Comparison of ENCODE assay signal across 8 cellular contexts in the genomic region with DNA sequence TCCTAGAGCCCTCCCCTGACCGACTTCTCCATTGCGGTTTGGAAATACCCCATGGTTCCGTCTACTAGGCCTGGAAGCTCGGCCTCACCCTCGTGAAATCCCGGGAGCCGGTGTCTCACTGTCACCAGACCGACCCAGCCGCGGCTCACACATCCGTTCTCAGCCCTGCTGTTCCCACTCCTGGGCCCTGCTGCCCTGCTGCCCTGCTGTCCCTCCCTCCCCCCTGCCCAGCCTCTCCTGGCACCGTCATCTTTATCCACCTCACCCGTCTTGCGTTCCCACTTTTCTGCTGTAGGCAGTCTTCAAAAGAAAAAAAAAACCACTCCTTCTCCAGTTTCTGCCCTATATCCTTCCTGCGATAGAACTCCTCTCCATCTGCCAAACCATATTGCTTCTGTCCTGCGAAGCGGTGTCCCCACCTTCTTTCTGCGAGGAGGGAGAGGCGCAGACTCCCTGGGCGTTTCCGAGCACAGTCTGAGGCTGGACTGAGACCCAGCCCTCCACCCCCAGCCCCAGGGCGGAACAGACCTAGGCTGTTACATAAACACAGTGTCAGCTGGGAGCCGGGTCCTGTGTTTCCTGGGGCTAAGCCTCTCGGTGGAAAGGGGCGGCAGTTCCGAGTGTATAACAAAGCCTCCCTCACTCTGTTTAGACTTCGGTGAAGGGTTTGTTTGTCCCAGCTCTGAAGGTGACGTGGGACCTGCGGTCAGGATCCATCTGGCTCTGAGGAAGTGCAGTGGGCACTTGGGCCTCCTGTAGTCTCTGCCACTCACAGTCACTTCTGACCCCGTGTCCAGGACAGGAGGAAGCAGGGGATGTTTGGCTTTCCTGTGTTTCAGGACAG. TPM values are rescaled to one million over a fixed set of nuclear protein-coding genes. Genes with fewer than 3 reads are reported as not detected.
A peak's percentile ranks its signal among the peaks of the same experiment; 100 is the strongest.
DNase-seq lines count a peak whose midpoint lies in the region; ATAC-seq and TF ChIP-seq lines count a peak whose summit lies in the region.

No MANE protein-coding gene starts in this region.

- H3K79me2 ChIP-seq in parathyroid adenoma, result peaks cover 64% of the 10 kb centered on the region

- no peaks in the 10 kb centered on the region for H3K27me3 Mint-ChIP-seq in activated naive CD4-positive, alpha-beta T cell treated with anti-CD3 and anti-CD28 coated beads, Interleukin-2, amount 50 U/mL, for 24 hours
- peaks cover 19% of the 10 kb centered on the region for H3K27me3 Mint-ChIP-seq in activated naive CD8-positive, alpha-beta T cell treated with anti-CD3 and anti-CD28 coated beads, Interleukin-2, amount 10 ng/mL, durations not matched to agents 7 days and 5 days

- H3K4me1 Mint-ChIP-seq in activated naive CD4-positive, alpha-beta T cell treated with anti-CD3 and anti-CD28 coated beads, Interleukin-2, amount 50 U/mL, for 24 hours, result peaks cover 30% of the 10 kb centered on the region
- peaks cover 17% of the 10 kb centered on the region for H3K4me1 Mint-ChIP-seq in activated naive CD8-positive, alpha-beta T cell treated with anti-CD3 and anti-CD28 coated beads, Interleukin-2, amount 10 ng/mL, durations not matched to agents 7 days and 5 days

- peak overlapping the region; percentile 87 for H3K27ac ChIP-seq in parathyroid adenoma

- no peak overlapping the region for H3K27ac Mint-ChIP-seq in activated naive CD4-positive, alpha-beta T cell treated with anti-CD3 and anti-CD28 coated beads, Interleukin-2, amount 50 U/mL, for 24 hours
- peak overlapping the region; percentile 23 for H3K27ac Mint-ChIP-seq in activated naive CD8-positive, alpha-beta T cell treated with anti-CD3 and anti-CD28 coated beads, Interleukin-2, amount 10 ng/mL, durations not matched to agents 7 days and 5 days

- H2AFZ ChIP-seq in parathyroid adenoma, result no peak overlapping the region

- no peak for TF ChIP-seq POLR2A in GM18505 (IDR thresholded peaks at IDR 0.05; ENCODE audit: borderline replicate concordance, extremely low read depth, insufficient read depth, insufficient read length)

- no peaks in the 10 kb centered on the region for H3K9me3 ChIP-seq in parathyroid adenoma (ENCODE audit: control insufficient read depth, low read length)

- peak overlapping the region; percentile 7 for H3K4me3 ChIP-seq in parathyroid adenoma (ENCODE audit: low read depth, low read length)

- POLR2A ChIA-PET in activated naive CD8-positive, alpha-beta T cell treated with anti-CD3 and anti-CD28 coated beads, Interleukin-2, amount 10 ng/mL, durations not matched to agents 7 days and 5 days (lab: Charles Lee), result interaction anchor here (0.5 kb wide), 1 partner anchor 36 kb away, joined by 3 read pairs; no protein-coding TSS in a partner anchor

- H3K36me3 ChIP-seq in parathyroid adenoma (ENCODE audit: control insufficient read depth, insufficient read depth, low read length), result no peaks in the 10 kb centered on the region

- DNase-seq in activated naive CD4-positive, alpha-beta T cell treated with Interleukin-2 at 50 U/mL for 16 hours, result no peak
- no peak for DNase-seq in activated naive CD8-positive, alpha-beta T cell treated with anti-CD3 and anti-CD28 coated beads, Interleukin-2, amount 10 ng/mL, durations not matched to agents 7 days and 5 days
- DNase-seq in left cardiac atrium (peak; percentile 85), HuH-7 (ENCODE audit: low spot score) (no peak)

- no peak overlapping the region for H3K9ac ChIP-seq in parathyroid adenoma

- no peaks in the 10 kb centered on the region for H3K9me3 Mint-ChIP-seq in activated naive CD4-positive, alpha-beta T cell treated with anti-CD3 and anti-CD28 coated beads, Interleukin-2, amount 50 U/mL, for 24 hours
- no peaks in the 10 kb centered on the region for H3K9me3 Mint-ChIP-seq in activated naive CD8-positive, alpha-beta T cell treated with anti-CD3 and anti-CD28 coated beads, Interleukin-2, amount 10 ng/mL, durations not matched to agents 7 days and 5 days

- H3K4me3 Mint-ChIP-seq in activated naive CD4-positive, alpha-beta T cell treated with anti-CD3 and anti-CD28 coated beads, Interleukin-2, amount 50 U/mL, for 24 hours, result peak overlapping the region; percentile 59
- H3K4me3 Mint-ChIP-seq in activated naive CD8-positive, alpha-beta T cell treated with anti-CD3 and anti-CD28 coated beads, Interleukin-2, amount 10 ng/mL, durations not matched to agents 7 days and 5 days, result peak overlapping the region; percentile 35

- H3K36me3 Mint-ChIP-seq in activated naive CD4-positive, alpha-beta T cell treated with anti-CD3 and anti-CD28 coated beads, Interleukin-2, amount 50 U/mL, for 24 hours, result no peaks in the 10 kb centered on the region
- H3K36me3 Mint-ChIP-seq in activated naive CD8-positive, alpha-beta T cell treated with anti-CD3 and anti-CD28 coated beads, Interleukin-2, amount 10 ng/mL, durations not matched to agents 7 days and 5 days, result no peaks in the 10 kb centered on the region

- H3K4me2 ChIP-seq in parathyroid adenoma (ENCODE audit: low read length), result no peak overlapping the region

- H3K27me3 ChIP-seq in parathyroid adenoma (ENCODE audit: control insufficient read depth, insufficient read depth, low read length), result no peaks in the 10 kb centered on the region

- ATAC-seq in activated naive CD8-positive, alpha-beta T cell treated with anti-CD3 and anti-CD28 coated beads, Interleukin-2, amount 10 ng/mL, durations not matched to agents 7 days and 5 days (ENCODE audit: low read depth), result no peak
- ATAC-seq in left cardiac atrium (peak; percentile 13 to 46), GM18505 (IDR thresholded peaks at IDR 0.05; ENCODE audit: unreplicated experiment) (no peak), HG02571 (IDR thresholded peaks at IDR 0.05; ENCODE audit: unreplicated experiment) (no peak)

- intact Hi-C loops in left cardiac atrium (cut with DNase I), result no loop called here

- TF ChIP-seq CTCF in parathyroid adenoma (IDR thresholded peaks at IDR 0.05), result no peak

- peaks cover 38% of the 10 kb centered on the region for H3K4me1 ChIP-seq in parathyroid adenoma

RNA-seq across cellular contexts. Expression of gene AGAP3, which starts 2.8 kb away (rescaled TPM):
- total RNA-seq in activated naive CD8-positive, alpha-beta T cell treated with anti-CD3 and anti-CD28 coated beads, Interleukin-2, amount 10 ng/mL, durations not matched to agents 7 days and 5 days, result 10 to 100 TPM; 31.7 to 32.7 TPM
- total RNA-seq in left cardiac atrium, result 10 to 100 TPM; 53.0 to 61.5 TPM

RNA-seq across cellular contexts. Expression of gene TMUB1, which starts 5.8 kb away (rescaled TPM):
- 10 to 100 TPM; 75.7 to 78.3 TPM for total RNA-seq in activated naive CD8-positive, alpha-beta T cell treated with anti-CD3 and anti-CD28 coated beads, Interleukin-2, amount 10 ng/mL, durations not matched to agents 7 days and 5 days
- total RNA-seq in left cardiac atrium, result 10 to 100 TPM; 36.3 to 37.9 TPM

RNA-seq across cellular contexts. Expression of gene FASTK, which starts 8.5 kb away (rescaled TPM):
- 100 to 1,000 TPM in 1 of 2 experiments, 10 to 100 TPM in 1; 96.5 to 100 TPM for total RNA-seq in activated naive CD8-positive, alpha-beta T cell treated with anti-CD3 and anti-CD28 coated beads, Interleukin-2, amount 10 ng/mL, durations not matched to agents 7 days and 5 days
- total RNA-seq in left cardiac atrium, result 10 to 100 TPM; 62.9 to 73.2 TPM

RNA-seq across cellular contexts. Expression of gene SLC4A2, which starts 29.7 kb away (rescaled TPM):
- total RNA-seq in activated naive CD8-positive, alpha-beta T cell treated with anti-CD3 and anti-CD28 coated beads, Interleukin-2, amount 10 ng/mL, durations not matched to agents 7 days and 5 days, result 10 to 100 TPM; 86.8 to 89.9 TPM
- 100 to 1,000 TPM in 1 of 2 donors, 10 to 100 TPM in 1; 71.6 to 107 TPM for total RNA-seq in left cardiac atrium

RNA-seq across cellular contexts. Expression of gene CDK5, which starts 31.4 kb away (rescaled TPM):
- 10 to 100 TPM; 15.3 to 15.9 TPM for total RNA-seq in activated naive CD8-positive, alpha-beta T cell treated with anti-CD3 and anti-CD28 coated beads, Interleukin-2, amount 10 ng/mL, durations not matched to agents 7 days and 5 days
- 1 to 10 TPM; 5.1 to 7.8 TPM for total RNA-seq in left cardiac atrium

Comparison
In these comparisons a context has a peak if more than half of its experiments do, and no peak if none do; other contexts are left out.
1. ATAC-seq: peak in left cardiac atrium (2 of 2); none in activated naive CD8-positive, alpha-beta T cell treated with anti-CD3 and anti-CD28 coated beads, Interleukin-2, amount 10 ng/mL, durations not matched to agents 7 days and 5 days (single experiment), GM18505 (single experiment) and HG02571 (single experiment).